ENCODE assay signal across 11 cellular contexts in the genomic region with DNA sequence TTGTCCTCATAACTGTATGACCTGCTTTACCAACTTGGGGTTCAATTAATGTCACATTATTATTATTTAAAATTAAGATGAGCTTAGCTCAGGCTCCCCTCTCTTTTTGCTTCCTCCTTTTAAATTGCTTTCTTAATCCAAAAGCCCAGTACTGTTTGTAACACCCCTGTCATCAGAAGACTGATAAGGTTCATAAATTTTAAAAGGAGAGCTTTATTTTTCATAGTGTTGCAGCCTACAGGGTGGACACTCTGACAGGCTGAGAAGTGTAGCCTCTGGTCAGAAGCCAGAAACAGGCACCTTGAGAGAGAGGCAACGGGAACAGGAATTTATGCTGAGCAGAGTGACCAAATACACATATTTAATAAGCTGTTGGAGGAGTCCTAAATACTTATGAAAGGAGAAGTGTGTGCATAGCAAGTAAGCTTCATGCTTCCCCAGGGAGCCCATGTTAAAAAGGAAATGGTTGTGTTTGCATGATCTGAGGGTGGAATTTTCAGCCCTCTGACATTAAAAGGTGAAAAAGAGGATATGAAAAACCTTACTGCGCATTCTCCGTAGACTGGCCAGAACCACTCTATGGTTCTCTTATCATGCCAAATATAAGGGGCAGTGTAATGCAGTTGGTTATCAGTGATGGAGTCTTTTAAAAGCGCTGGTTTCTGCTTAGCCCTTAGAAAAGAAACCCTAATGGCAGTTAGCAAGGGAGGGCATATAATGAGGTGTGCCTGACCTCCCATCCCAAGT. TPM values are rescaled to one million over a fixed set of nuclear protein-coding genes. Genes with fewer than 3 reads are reported as not detected.
DNase-seq lines count a peak whose midpoint lies in the region; ATAC-seq and TF ChIP-seq lines count a peak whose summit lies in the region.
"Had no signal": no experiment of that assay in that cellular context is flagged by ENCODE, and none has a peak within 500 bp of the region (broad histone marks: within the 10 kb centered on the region; RNA-seq: fewer than 3 reads in every experiment).

No MANE protein-coding gene starts in this region.

- ATAC-seq in Right ventricle myocardium inferior (peak; percentile 59), HG02885 (IDR thresholded peaks at IDR 0.05; ENCODE audit: poor library complexity, unreplicated experiment) (peak; percentile 82), HG03135 (IDR thresholded peaks at IDR 0.05; ENCODE audit: unreplicated experiment) (no peak)

- H3K27ac ChIP-seq in right atrium auricular region (peak overlapping the region in 1 of 2 donors; percentile 42), tibial artery (peak overlapping the region; percentile 1 to 28), RWPE1 (no peak overlapping the region), adrenal gland (peak overlapping the region in 1 of 5 donors; percentile 31)

- TF ChIP-seq CTCF in right atrium auricular region (IDR thresholded peaks at IDR 0.05) = no peak
- TF ChIP-seq CTCF in tibial artery (IDR thresholded peaks at IDR 0.05) = no peak
- no peak for TF ChIP-seq CTCF in RWPE1 (conservative IDR thresholded peaks at IDR 0.05; ENCODE audit: low read depth)
- no peak for TF ChIP-seq CTCF in adrenal gland (IDR thresholded peaks at IDR 0.05)

- H3K27me3 ChIP-seq in right atrium auricular region = no peaks in the 10 kb centered on the region
- H3K27me3 ChIP-seq in tibial artery = no peaks in the 10 kb centered on the region
- no peaks in the 10 kb centered on the region for H3K27me3 ChIP-seq in adrenal gland

- intact Hi-C loops in Right ventricle myocardium inferior (cut with DNase I) (loop anchor here (10.0 kb wide), 1 partner anchor 112 kb away; no protein-coding TSS in a partner anchor), tibial artery (cut with DNase I; ENCODE audit: low total_unique reads) (no loop called here), adrenal gland (cut with DNase I) (no loop called here)

- H3K9me3 ChIP-seq in right atrium auricular region (no peaks in the 10 kb centered on the region), tibial artery (no peaks in the 10 kb centered on the region), adrenal gland (replicated peaks in 1 of 3) (no peaks in the 10 kb centered on the region)

- no peaks in the 10 kb centered on the region for H3K36me3 ChIP-seq in right atrium auricular region
- no peaks in the 10 kb centered on the region for H3K36me3 ChIP-seq in tibial artery
- H3K36me3 ChIP-seq in adrenal gland (replicated peaks in 1 of 2) = no peaks in the 10 kb centered on the region

- DNase-seq in Right ventricle myocardium inferior (ENCODE audit: missing footprints) (no peak), right atrium auricular region (ENCODE audit: low spot score) (no peak), NOMO-1 (lab: John Stamatoyannopoulos, UW; ENCODE audit: unreplicated experiment in 2 of 2) (peak; percentile 63 to 71), tibial artery (no peak), RWPE1 (ENCODE audit: low spot score) (no peak), adrenal gland (no peak)
- DNase-seq: activated CD4-positive, alpha-beta memory T cell treated with anti-CD3 and anti-CD28 coated beads, Interleukin-2, amount 10 ng/mL, durations not matched to agents 7 days and 5 days; islet precursor cell; NCI-H226 had no signal

- CTCF ChIA-PET in RWPE1 (lab: Yijun Ruan, JAX) = interaction anchor here (0.7 kb wide), 1 partner anchor 675 kb away, joined by 3 read pairs; no protein-coding TSS in a partner anchor

- no peak overlapping the region for H3K4me3 ChIP-seq in right atrium auricular region
- no peak overlapping the region for H3K4me3 ChIP-seq in tibial artery
- no peak overlapping the region for H3K4me3 ChIP-seq in adrenal gland

- no peak for TF ChIP-seq POLR2A in adrenal gland (IDR thresholded peaks at IDR 0.05)

- POLR2A ChIA-PET in RWPE1 (lab: Yijun Ruan, JAX; ENCODE audit: low non-redundant PET) = no interaction called here

- H3K4me1 ChIP-seq in right atrium auricular region = peaks cover 0 to 15% of the 10 kb centered on the region in 2 donors
- peaks cover 0 to 26% (median 7%) of the 10 kb centered on the region in 4 donors for H3K4me1 ChIP-seq in tibial artery
- H3K4me1 ChIP-seq in adrenal gland (replicated peaks in 1 of 2) = peaks cover 0 to 13% of the 10 kb centered on the region in 2 donors

- 52 to 74% (median 59%) methylated on average over 4 of the region's 4 CpGs for WGBS in adrenal gland, 4 donors

RNA-seq across cellular contexts. Expression of gene FGGY, which starts 30.5 kb away (rescaled TPM):
- 28.5 TPM for total RNA-seq in Right ventricle myocardium inferior
- 10 to 100 TPM; 16.0 to 21.8 TPM for total RNA-seq in right atrium auricular region
- 10 to 100 TPM; 26.1 to 75.5 (median 37.7) TPM for total RNA-seq in adrenal gland
- 10 to 100 TPM in 1 of 3 donors, 1 to 10 TPM in 2; 7.4 to 26.9 (median 7.9) TPM for polyA plus RNA-seq in adrenal gland

Comparison
In these comparisons a context has a peak if more than half of its experiments do, and no peak if none do; other contexts are left out.
1. DNase-seq: peak in NOMO-1 (2 of 2); none in Right ventricle myocardium inferior (single experiment), right atrium auricular region (single experiment), tibial artery (0 of 2), RWPE1 (single experiment) and adrenal gland (0 of 7).